Comparison of ENCODE assay signal across 8 cellular contexts in genomic region chr13:109840201-109840892, GRCh38. TPM values are rescaled to one million over a fixed set of nuclear protein-coding genes. Genes with fewer than 3 reads are reported as not detected.
A peak's percentile ranks its signal among the peaks of the same experiment; 100 is the strongest.
DNase-seq lines count a peak whose midpoint lies in the region; ATAC-seq and TF ChIP-seq lines count a peak whose summit lies in the region.

No MANE protein-coding gene starts in this region.

- H3K27ac Mint-ChIP-seq in activated CD8-positive, alpha-beta memory T cell treated with anti-CD3 and anti-CD28 coated beads, Interleukin-2, amount 10 ng/mL, durations not matched to agents 7 days and 5 days, result no peak overlapping the region
- no peak overlapping the region for H3K27ac Mint-ChIP-seq in WTC11

- no peaks in the 10 kb centered on the region for H3K36me3 Mint-ChIP-seq in activated CD8-positive, alpha-beta memory T cell treated with anti-CD3 and anti-CD28 coated beads, Interleukin-2, amount 10 ng/mL, durations not matched to agents 7 days and 5 days
- H3K36me3 Mint-ChIP-seq in WTC11, result no peaks in the 10 kb centered on the region

- no peaks in the 10 kb centered on the region for H3K27me3 Mint-ChIP-seq in activated CD8-positive, alpha-beta memory T cell treated with anti-CD3 and anti-CD28 coated beads, Interleukin-2, amount 10 ng/mL, durations not matched to agents 7 days and 5 days
- H3K27me3 Mint-ChIP-seq in WTC11 (ENCODE audit: low read depth), result no peaks in the 10 kb centered on the region

- H3K4me3 Mint-ChIP-seq in activated CD8-positive, alpha-beta memory T cell treated with anti-CD3 and anti-CD28 coated beads, Interleukin-2, amount 10 ng/mL, durations not matched to agents 7 days and 5 days, result no peak overlapping the region
- no peak overlapping the region for H3K4me3 Mint-ChIP-seq in WTC11

- peak; percentile 42 for DNase-seq in activated CD8-positive, alpha-beta memory T cell treated with anti-CD3 and anti-CD28 coated beads, Interleukin-2, amount 10 ng/mL, durations not matched to agents 7 days and 5 days
- DNase-seq in activated CD8-positive, alpha-beta memory T cell treated with anti-CD3 and anti-CD28 coated beads, Interleukin-2, amount 50 U/mL, for 48 hours, result no peak
- DNase-seq in NOMO-1 treated with DMSO at 0.1 percent for 48 hours (lab: John Stamatoyannopoulos, UW; ENCODE audit: unreplicated experiment) (peak; percentile 58), WTC11 (ENCODE audit: low spot score) (no peak), DMS53 (lab: John Stamatoyannopoulos, UW) (no peak)
- peak; percentile 43 for DNase-seq in stimulated activated CD8-positive, alpha-beta memory T cell treated with anti-CD3 and anti-CD28 coated beads, Interleukin-4, amount 100 ng/mL, for 48 hours
- DNase-seq in activated CD4-positive, CD25-positive, alpha-beta regulatory T cell treated with anti-CD3 and anti-CD28 coated beads, Interleukin-2, amount 50 U/mL, for 72 hours, result no peak

- no peaks in the 10 kb centered on the region for H3K9me3 Mint-ChIP-seq in activated CD8-positive, alpha-beta memory T cell treated with anti-CD3 and anti-CD28 coated beads, Interleukin-2, amount 10 ng/mL, durations not matched to agents 7 days and 5 days (ENCODE audit: low read depth)
- H3K9me3 Mint-ChIP-seq in WTC11, result no peaks in the 10 kb centered on the region

- POLR2A ChIA-PET in WTC11 (lab: Charles Lee), result no interaction called here

- no peak for TF ChIP-seq CTCF in WTC11 (IDR thresholded peaks at IDR 0.05)

- CTCF ChIA-PET in activated CD8-positive, alpha-beta memory T cell treated with anti-CD3 and anti-CD28 coated beads, Interleukin-2, amount 10 ng/mL, durations not matched to agents 7 days and 5 days (lab: Charles Lee), result no interaction called here
- CTCF ChIA-PET in WTC11 (lab: Charles Lee), result no interaction called here

- H3K4me1 Mint-ChIP-seq in activated CD8-positive, alpha-beta memory T cell treated with anti-CD3 and anti-CD28 coated beads, Interleukin-2, amount 10 ng/mL, durations not matched to agents 7 days and 5 days, result peaks cover 6% of the 10 kb centered on the region
- peaks cover 17% of the 10 kb centered on the region for H3K4me1 Mint-ChIP-seq in WTC11

- peak; percentile 33 for ATAC-seq in activated CD8-positive, alpha-beta memory T cell treated with anti-CD3 and anti-CD28 coated beads, Interleukin-2, amount 10 ng/mL, durations not matched to agents 7 days and 5 days
- ATAC-seq in esophagus mucosa, result peak; percentile 88
- ATAC-seq in WTC11, result no peak

TF ChIP-seq in WTC11, 78 proteins besides CTCF, POLR2A, EP300 and RAD21:
- TF ChIP-seq ZNF317 (CRISPR knock-in tag; IDR thresholded peaks at IDR 0.05; ENCODE audit: borderline replicate concordance, low read depth), result no peak
- TF ChIP-seq, protein P1, sequence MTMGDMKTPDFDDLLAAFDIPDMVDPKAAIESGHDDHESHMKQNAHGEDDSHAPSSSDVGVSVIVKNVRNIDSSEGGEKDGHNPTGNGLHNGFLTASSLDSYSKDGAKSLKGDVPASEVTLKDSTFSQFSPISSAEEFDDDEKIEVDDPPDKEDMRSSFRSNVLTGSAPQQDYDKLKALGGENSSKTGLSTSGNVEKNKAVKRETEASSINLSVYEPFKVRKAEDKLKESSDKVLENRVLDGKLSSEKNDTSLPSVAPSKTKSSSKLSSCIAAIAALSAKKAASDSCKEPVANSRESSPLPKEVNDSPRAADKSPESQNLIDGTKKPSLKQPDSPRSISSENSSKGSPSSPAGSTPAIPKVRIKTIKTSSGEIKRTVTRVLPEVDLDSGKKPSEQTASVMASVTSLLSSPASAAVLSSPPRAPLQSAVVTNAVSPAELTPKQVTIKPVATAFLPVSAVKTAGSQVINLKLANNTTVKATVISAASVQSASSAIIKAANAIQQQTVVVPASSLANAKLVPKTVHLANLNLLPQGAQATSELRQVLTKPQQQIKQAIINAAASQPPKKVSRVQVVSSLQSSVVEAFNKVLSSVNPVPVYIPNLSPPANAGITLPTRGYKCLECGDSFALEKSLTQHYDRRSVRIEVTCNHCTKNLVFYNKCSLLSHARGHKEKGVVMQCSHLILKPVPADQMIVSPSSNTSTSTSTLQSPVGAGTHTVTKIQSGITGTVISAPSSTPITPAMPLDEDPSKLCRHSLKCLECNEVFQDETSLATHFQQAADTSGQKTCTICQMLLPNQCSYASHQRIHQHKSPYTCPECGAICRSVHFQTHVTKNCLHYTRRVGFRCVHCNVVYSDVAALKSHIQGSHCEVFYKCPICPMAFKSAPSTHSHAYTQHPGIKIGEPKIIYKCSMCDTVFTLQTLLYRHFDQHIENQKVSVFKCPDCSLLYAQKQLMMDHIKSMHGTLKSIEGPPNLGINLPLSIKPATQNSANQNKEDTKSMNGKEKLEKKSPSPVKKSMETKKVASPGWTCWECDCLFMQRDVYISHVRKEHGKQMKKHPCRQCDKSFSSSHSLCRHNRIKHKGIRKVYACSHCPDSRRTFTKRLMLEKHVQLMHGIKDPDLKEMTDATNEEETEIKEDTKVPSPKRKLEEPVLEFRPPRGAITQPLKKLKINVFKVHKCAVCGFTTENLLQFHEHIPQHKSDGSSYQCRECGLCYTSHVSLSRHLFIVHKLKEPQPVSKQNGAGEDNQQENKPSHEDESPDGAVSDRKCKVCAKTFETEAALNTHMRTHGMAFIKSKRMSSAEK (CRISPR knock-in tag; IDR thresholded peaks at IDR 0.05; ENCODE audit: borderline replicate concordance), result no peak
- no peak for TF ChIP-seq ZNF138 (CRISPR knock-in tag; conservative IDR thresholded peaks at IDR 0.05)
- no peak for TF ChIP-seq ZNF219 (CRISPR knock-in tag; IDR thresholded peaks at IDR 0.05; ENCODE audit: borderline replicate concordance)
- no peak for TF ChIP-seq ZNF423 (CRISPR knock-in tag; IDR thresholded peaks at IDR 0.05)
- TF ChIP-seq, protein P2, sequence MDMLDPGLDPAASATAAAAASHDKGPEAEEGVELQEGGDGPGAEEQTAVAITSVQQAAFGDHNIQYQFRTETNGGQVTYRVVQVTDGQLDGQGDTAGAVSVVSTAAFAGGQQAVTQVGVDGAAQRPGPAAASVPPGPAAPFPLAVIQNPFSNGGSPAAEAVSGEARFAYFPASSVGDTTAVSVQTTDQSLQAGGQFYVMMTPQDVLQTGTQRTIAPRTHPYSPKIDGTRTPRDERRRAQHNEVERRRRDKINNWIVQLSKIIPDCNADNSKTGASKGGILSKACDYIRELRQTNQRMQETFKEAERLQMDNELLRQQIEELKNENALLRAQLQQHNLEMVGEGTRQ (CRISPR knock-in tag; IDR thresholded peaks at IDR 0.05), result no peak
- TF ChIP-seq TCF7 (CRISPR knock-in tag; IDR thresholded peaks at IDR 0.05; ENCODE audit: low read depth), result no peak
- no peak for TF ChIP-seq RORB (CRISPR knock-in tag; IDR thresholded peaks at IDR 0.05)
- no peak for TF ChIP-seq NR3C1 (CRISPR knock-in tag; conservative IDR thresholded peaks at IDR 0.05; ENCODE audit: low read depth)
- TF ChIP-seq JAZF1 (CRISPR knock-in tag; IDR thresholded peaks at IDR 0.05), result no peak

RNA-seq across cellular contexts. Expression of gene IRS2, which starts 54.0 kb away (rescaled TPM):
- 1 to 10 TPM; 1.6 to 2.0 TPM for total RNA-seq in activated CD8-positive, alpha-beta memory T cell treated with anti-CD3 and anti-CD28 coated beads, Interleukin-2, amount 10 ng/mL, durations not matched to agents 7 days and 5 days
- 1.6 TPM for total RNA-seq in esophagus mucosa
- 17.9 to 20.5 TPM (median 18.6 TPM) in 3 replicates for total RNA-seq in WTC11 (2021)

Comparison
In these comparisons a context has a peak if more than half of its experiments do, and no peak if none do; other contexts are left out.
1. DNase-seq: peak in activated CD8-positive, alpha-beta memory T cell treated with anti-CD3 and anti-CD28 coated beads, Interleukin-2, amount 10 ng/mL, durations not matched to agents 7 days and 5 days (single experiment), NOMO-1 treated with DMSO at 0.1 percent for 48 hours (single experiment) and stimulated activated CD8-positive, alpha-beta memory T cell treated with anti-CD3 and anti-CD28 coated beads, Interleukin-4, amount 100 ng/mL, for 48 hours (single experiment); none in activated CD8-positive, alpha-beta memory T cell treated with anti-CD3 and anti-CD28 coated beads, Interleukin-2, amount 50 U/mL, for 48 hours (single experiment), WTC11 (single experiment), activated CD4-positive, CD25-positive, alpha-beta regulatory T cell treated with anti-CD3 and anti-CD28 coated beads, Interleukin-2, amount 50 U/mL, for 72 hours (single experiment) and DMS53 (single experiment).